11 cellular contexts compared by ENCODE assay signal in the genomic region with DNA sequence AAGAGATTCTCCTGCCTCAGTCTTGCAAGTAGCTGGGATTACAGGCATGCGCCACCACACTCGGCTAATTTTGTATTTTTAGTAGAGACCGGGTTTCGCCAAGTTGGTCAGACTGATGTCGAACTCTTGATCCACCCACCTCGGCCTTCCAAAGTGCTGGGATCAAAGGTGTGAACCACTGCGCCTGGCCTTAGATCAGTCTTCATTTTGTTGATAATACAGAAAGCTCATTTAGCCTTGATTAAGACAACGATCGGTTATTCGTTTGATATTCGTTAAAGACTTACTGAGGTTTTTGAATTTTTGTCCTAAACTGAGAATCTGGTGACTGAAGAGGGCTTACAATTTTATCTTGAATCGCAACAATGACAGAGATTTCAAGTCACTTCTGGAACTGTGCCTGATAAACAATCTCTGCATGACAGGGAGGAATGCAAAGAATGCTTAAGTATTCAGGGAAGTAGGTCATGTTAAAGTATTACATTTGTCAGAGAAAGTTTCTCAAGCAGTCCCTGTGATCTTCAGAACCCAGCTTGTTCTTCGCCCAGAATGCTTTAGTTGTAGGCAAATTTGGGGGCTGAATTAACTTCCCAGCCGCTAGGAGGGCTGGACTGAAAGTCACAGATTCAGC.
DNase-seq lines count a peak whose midpoint lies in the region; ATAC-seq and TF ChIP-seq lines count a peak whose summit lies in the region.
"Had no signal": no experiment of that assay in that cellular context is flagged by ENCODE, and none has a peak within 500 bp of the region (broad histone marks: within the 10 kb centered on the region; RNA-seq: fewer than 3 reads in every experiment).

No MANE protein-coding gene starts in this region.

- TF ChIP-seq CTCF in retinal pigment epithelial cell (conservative IDR thresholded peaks at IDR 0.05; ENCODE audit: low read depth, low read length) = no peak

- H3K4me3 ChIP-seq in retinal pigment epithelial cell (ENCODE audit: low read length) = peak overlapping the region; percentile 25

- ATAC-seq in SK-N-SH treated with all-trans-retinoic acid at 6 μM for 48 hours (peak; percentile 62), GM21576 (IDR thresholded peaks at IDR 0.05; ENCODE audit: unreplicated experiment) (no peak), GM21360 (IDR thresholded peaks at IDR 0.05; ENCODE audit: unreplicated experiment) (no peak)
- ATAC-seq: left lobe of liver had no signal

- peak; percentile 60 for DNase-seq in EL
- DNase-seq in foreskin melanocyte = peak; percentile 24
- peak; percentile 72 for DNase-seq in retinal pigment epithelial cell (ENCODE audit: low read depth)
- no peak for DNase-seq in NCI-H345 (lab: John Stamatoyannopoulos, UW)
- DNase-seq in hippocampal formation (lab: John Stamatoyannopoulos, UW) = no peak
- DNase-seq: H7, NCI-H524 treated with DMSO at 0.1 percent for 48 hours had no signal

TF ChIP-seq in SK-N-SH treated with all-trans-retinoic acid at 6 μM for 48 hours, 23 proteins besides CTCF, POLR2A, EP300 and RAD21:
- TF ChIP-seq ZFP30 (CRISPR knock-in tag; IDR thresholded peaks at IDR 0.05) = no peak
- no peak for TF ChIP-seq PPARA (CRISPR knock-in tag; IDR thresholded peaks at IDR 0.05; ENCODE audit: borderline replicate concordance)
- TF ChIP-seq RARB (CRISPR knock-in tag; IDR thresholded peaks at IDR 0.05) = no peak
- TF ChIP-seq ESRRG (CRISPR knock-in tag; IDR thresholded peaks at IDR 0.05) = peak; percentile 80; the same call in 1 of the 2 replicates
- TF ChIP-seq TOX (CRISPR knock-in tag; IDR thresholded peaks at IDR 0.05; ENCODE audit: borderline replicate concordance) = no peak
- TF ChIP-seq BACH2 (CRISPR knock-in tag; IDR thresholded peaks at IDR 0.05; ENCODE audit: borderline replicate concordance) = no peak
- TF ChIP-seq OSR1 (CRISPR knock-in tag; IDR thresholded peaks at IDR 0.05) = no peak
- TF ChIP-seq, protein P1, sequence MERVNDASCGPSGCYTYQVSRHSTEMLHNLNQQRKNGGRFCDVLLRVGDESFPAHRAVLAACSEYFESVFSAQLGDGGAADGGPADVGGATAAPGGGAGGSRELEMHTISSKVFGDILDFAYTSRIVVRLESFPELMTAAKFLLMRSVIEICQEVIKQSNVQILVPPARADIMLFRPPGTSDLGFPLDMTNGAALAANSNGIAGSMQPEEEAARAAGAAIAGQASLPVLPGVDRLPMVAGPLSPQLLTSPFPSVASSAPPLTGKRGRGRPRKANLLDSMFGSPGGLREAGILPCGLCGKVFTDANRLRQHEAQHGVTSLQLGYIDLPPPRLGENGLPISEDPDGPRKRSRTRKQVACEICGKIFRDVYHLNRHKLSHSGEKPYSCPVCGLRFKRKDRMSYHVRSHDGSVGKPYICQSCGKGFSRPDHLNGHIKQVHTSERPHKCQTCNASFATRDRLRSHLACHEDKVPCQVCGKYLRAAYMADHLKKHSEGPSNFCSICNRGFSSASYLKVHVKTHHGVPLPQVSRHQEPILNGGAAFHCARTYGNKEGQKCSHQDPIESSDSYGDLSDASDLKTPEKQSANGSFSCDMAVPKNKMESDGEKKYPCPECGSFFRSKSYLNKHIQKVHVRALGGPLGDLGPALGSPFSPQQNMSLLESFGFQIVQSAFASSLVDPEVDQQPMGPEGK (CRISPR knock-in tag; IDR thresholded peaks at IDR 0.05; ENCODE audit: borderline replicate concordance) = no peak
- TF ChIP-seq ZNF8 (CRISPR knock-in tag; IDR thresholded peaks at IDR 0.05) = no peak
- no peak for TF ChIP-seq ZFP3 (CRISPR knock-in tag; IDR thresholded peaks at IDR 0.05)
- TF ChIP-seq CSDC2 (CRISPR knock-in tag; IDR thresholded peaks at IDR 0.05) = no peak
- no peak for TF ChIP-seq TCF4 (CRISPR knock-in tag; IDR thresholded peaks at IDR 0.05; ENCODE audit: borderline replicate concordance)
- TF ChIP-seq GLIS3 (CRISPR knock-in tag; IDR thresholded peaks at IDR 0.05) = peak; percentile 54; the same call in 1 of the 2 replicates
- TF ChIP-seq ARNTL (CRISPR knock-in tag; IDR thresholded peaks at IDR 0.05; ENCODE audit: borderline replicate concordance, low read depth) = no peak
- no peak for TF ChIP-seq ZC3H10 (CRISPR knock-in tag; IDR thresholded peaks at IDR 0.05)
- TF ChIP-seq, protein P2, sequence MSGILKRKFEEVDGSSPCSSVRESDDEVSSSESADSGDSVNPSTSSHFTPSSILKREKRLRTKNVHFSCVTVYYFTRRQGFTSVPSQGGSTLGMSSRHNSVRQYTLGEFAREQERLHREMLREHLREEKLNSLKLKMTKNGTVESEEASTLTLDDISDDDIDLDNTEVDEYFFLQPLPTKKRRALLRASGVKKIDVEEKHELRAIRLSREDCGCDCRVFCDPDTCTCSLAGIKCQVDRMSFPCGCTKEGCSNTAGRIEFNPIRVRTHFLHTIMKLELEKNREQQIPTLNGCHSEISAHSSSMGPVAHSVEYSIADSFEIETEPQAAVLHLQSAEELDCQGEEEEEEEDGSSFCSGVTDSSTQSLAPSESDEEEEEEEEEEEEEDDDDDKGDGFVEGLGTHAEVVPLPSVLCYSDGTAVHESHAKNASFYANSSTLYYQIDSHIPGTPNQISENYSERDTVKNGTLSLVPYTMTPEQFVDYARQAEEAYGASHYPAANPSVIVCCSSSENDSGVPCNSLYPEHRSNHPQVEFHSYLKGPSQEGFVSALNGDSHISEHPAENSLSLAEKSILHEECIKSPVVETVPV (CRISPR knock-in tag; IDR thresholded peaks at IDR 0.05) = no peak
- TF ChIP-seq, protein P3, sequence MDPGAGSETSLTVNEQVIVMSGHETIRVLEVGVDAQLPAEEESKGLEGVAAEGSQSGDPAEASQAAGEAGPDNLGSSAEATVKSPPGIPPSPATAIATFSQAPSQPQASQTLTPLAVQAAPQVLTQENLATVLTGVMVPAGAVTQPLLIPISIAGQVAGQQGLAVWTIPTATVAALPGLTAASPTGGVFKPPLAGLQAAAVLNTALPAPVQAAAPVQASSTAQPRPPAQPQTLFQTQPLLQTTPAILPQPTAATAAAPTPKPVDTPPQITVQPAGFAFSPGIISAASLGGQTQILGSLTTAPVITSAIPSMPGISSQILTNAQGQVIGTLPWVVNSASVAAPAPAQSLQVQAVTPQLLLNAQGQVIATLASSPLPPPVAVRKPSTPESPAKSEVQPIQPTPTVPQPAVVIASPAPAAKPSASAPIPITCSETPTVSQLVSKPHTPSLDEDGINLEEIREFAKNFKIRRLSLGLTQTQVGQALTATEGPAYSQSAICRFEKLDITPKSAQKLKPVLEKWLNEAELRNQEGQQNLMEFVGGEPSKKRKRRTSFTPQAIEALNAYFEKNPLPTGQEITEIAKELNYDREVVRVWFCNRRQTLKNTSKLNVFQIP (CRISPR knock-in tag; IDR thresholded peaks at IDR 0.05; ENCODE audit: borderline replicate concordance, low read depth) = no peak
- peak; percentile 69 for TF ChIP-seq ISL1 (CRISPR knock-in tag; IDR thresholded peaks at IDR 0.05)
- no peak for TF ChIP-seq SNAI2 (CRISPR knock-in tag; IDR thresholded peaks at IDR 0.05)
- TF ChIP-seq, protein P4, sequence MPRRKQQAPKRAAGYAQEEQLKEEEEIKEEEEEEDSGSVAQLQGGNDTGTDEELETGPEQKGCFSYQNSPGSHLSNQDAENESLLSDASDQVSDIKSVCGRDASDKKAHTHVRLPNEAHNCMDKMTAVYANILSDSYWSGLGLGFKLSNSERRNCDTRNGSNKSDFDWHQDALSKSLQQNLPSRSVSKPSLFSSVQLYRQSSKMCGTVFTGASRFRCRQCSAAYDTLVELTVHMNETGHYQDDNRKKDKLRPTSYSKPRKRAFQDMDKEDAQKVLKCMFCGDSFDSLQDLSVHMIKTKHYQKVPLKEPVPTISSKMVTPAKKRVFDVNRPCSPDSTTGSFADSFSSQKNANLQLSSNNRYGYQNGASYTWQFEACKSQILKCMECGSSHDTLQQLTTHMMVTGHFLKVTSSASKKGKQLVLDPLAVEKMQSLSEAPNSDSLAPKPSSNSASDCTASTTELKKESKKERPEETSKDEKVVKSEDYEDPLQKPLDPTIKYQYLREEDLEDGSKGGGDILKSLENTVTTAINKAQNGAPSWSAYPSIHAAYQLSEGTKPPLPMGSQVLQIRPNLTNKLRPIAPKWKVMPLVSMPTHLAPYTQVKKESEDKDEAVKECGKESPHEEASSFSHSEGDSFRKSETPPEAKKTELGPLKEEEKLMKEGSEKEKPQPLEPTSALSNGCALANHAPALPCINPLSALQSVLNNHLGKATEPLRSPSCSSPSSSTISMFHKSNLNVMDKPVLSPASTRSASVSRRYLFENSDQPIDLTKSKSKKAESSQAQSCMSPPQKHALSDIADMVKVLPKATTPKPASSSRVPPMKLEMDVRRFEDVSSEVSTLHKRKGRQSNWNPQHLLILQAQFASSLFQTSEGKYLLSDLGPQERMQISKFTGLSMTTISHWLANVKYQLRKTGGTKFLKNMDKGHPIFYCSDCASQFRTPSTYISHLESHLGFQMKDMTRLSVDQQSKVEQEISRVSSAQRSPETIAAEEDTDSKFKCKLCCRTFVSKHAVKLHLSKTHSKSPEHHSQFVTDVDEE (CRISPR knock-in tag; IDR thresholded peaks at IDR 0.05) = no peak
- TF ChIP-seq ZNF70 (CRISPR knock-in tag; IDR thresholded peaks at IDR 0.05) = no peak
- TF ChIP-seq, protein P5, sequence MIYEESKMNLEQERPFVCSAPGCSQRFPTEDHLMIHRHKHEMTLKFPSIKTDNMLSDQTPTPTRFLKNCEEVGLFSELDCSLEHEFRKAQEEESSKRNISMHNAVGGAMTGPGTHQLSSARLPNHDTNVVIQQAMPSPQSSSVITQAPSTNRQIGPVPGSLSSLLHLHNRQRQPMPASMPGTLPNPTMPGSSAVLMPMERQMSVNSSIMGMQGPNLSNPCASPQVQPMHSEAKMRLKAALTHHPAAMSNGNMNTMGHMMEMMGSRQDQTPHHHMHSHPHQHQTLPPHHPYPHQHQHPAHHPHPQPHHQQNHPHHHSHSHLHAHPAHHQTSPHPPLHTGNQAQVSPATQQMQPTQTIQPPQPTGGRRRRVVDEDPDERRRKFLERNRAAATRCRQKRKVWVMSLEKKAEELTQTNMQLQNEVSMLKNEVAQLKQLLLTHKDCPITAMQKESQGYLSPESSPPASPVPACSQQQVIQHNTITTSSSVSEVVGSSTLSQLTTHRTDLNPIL (CRISPR knock-in tag; IDR thresholded peaks at IDR 0.05; ENCODE audit: low read depth) = 0 out of 2 replicates have a peak, but pooled peaks have one; percentile 39
- no peak for TF ChIP-seq ZNF565 (CRISPR knock-in tag; conservative IDR thresholded peaks at IDR 0.05; ENCODE audit: low read depth)

Comparison
In these comparisons a context has a peak if more than half of its experiments do, and no peak if none do; other contexts are left out.
1. DNase-seq: peak in EL (single experiment), foreskin melanocyte (single experiment) and retinal pigment epithelial cell (single experiment); none in NCI-H345 (single experiment) and hippocampal formation (0 of 2).